In the genomic region with DNA sequence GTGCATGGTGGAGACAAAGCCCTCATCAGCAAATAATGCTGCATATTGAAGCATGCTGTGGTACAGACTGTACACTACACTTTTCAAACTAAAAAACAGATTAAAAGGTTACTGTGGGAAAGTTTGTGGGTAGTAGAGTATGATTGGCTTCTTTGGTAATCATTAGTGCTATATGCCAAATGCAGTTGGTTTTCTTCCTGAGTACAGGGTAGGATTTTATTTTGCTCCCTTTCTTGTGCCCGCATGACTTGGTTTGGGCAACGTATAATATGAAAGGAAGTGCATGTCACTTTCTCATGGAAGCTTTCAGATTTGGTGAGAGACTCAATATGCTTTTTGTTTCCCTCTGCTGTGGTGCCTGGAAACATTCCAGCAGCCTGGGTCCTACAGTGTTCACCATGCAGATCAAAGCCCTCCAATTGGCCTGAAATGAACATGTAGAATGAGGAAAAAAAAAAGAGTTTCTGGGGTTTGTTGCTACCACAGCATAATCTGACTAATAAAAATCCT, we compare ENCODE assay signal across 1 cellular context.
TF ChIP-seq lines count a peak whose summit lies in the region.

No MANE protein-coding gene starts in this region.

TF ChIP-seq in H1, 55 proteins besides CTCF, POLR2A, EP300 and RAD21 (continued from another document):
- TF ChIP-seq ASH2L (IDR thresholded peaks at IDR 0.05; ENCODE audit: low read length) (no peak), RBBP5 (IDR thresholded peaks at IDR 0.05; ENCODE audit: borderline replicate concordance, low read depth, low read length) (no peak), TAF7 (optimal IDR thresholded peaks at IDR 0.05; ENCODE audit: borderline replicate concordance, low read depth, low read length) (no peak), CHD2 (IDR thresholded peaks at IDR 0.05; ENCODE audit: low read length) (no peak), EZH2 (IDR thresholded peaks at IDR 0.05; ENCODE audit: low read depth, low read length, severe bottlenecking) (no peak), GTF2F1 (IDR thresholded peaks at IDR 0.05; ENCODE audit: borderline replicate concordance, low read depth, low read length) (no peak), YY1 (IDR thresholded peaks at IDR 0.05; ENCODE audit: low read depth, low read length) (no peak), JUND (IDR thresholded peaks at IDR 0.05; ENCODE audit: low read length) (no peak), SIN3A (conservative IDR thresholded peaks at IDR 0.05 in 1 of 2, IDR thresholded peaks at IDR 0.05 in 1 of 2; ENCODE audit: low read depth in 1 of 2, low read length in 2 of 2) (no peak), TEAD4 (IDR thresholded peaks at IDR 0.05; ENCODE audit: low read depth, low read length) (no peak), HDAC2 (IDR thresholded peaks at IDR 0.05; ENCODE audit: borderline replicate concordance in 1 of 2, low read depth in 2 of 2, low read length in 2 of 2) (no peak), JUN (IDR thresholded peaks at IDR 0.05; ENCODE audit: low read depth, low read length) (no peak), EGR1 (IDR thresholded peaks at IDR 0.05; ENCODE audit: borderline replicate concordance, low read depth, low read length) (no peak)
TF ChIP-seq in H1: peak in this region for 0.
